ENCODE assay signal across 19 cellular contexts in genomic region chr11:134711008-134711407, GRCh38.
DNase-seq lines count a peak whose midpoint lies in the region; ATAC-seq, FAIRE-seq and TF ChIP-seq lines count a peak whose summit lies in the region.
"Had no signal": no experiment of that assay in that cellular context is flagged by ENCODE, and none has a peak within 500 bp of the region (broad histone marks: within the 10 kb centered on the region; RNA-seq: fewer than 3 reads in every experiment).

No MANE protein-coding gene starts in this region.

- TF ChIP-seq EP300 in HepG2 (IDR thresholded peaks at IDR 0.05; ENCODE audit: low read depth in 2 of 2, low read length in 2 of 2) (no peak), HepG2 (CRISPR knock-in tag; IDR thresholded peaks at IDR 0.05; ENCODE audit: borderline replicate concordance) (no peak), upper lobe of left lung (IDR thresholded peaks at IDR 0.05) (no peak)

- TF ChIP-seq RAD21 in liver (IDR thresholded peaks at IDR 0.05) (no peak), HepG2 (CRISPR knock-in tag; IDR thresholded peaks at IDR 0.05) (no peak)

- no peaks in the 10 kb centered on the region for H3K79me2 ChIP-seq in HepG2 (ENCODE audit: insufficient read depth, low read length)

- no peak for TF ChIP-seq CTCF in liver (IDR thresholded peaks at IDR 0.05; ENCODE audit: low read depth, low read length, missing input control)
- TF ChIP-seq CTCF in HepG2 (CRISPR knock-in tag; IDR thresholded peaks at IDR 0.05), result no peak
- TF ChIP-seq CTCF in kidney (IDR thresholded peaks at IDR 0.05; ENCODE audit: borderline replicate concordance, extremely low read depth, insufficient read depth), result no peak
- TF ChIP-seq CTCF in upper lobe of left lung (IDR thresholded peaks at IDR 0.05), result no peak

- 40% methylated on average over 3 of the region's 3 CpGs for WGBS in liver
- 27% methylated on average over 3 of the region's 3 CpGs for WGBS in HepG2 (ENCODE audit: low lambda C conversion rate)
- 77 to 89% methylated on average over 3 of the region's 3 CpGs for WGBS in upper lobe of left lung, 2 donors

- no peak for FAIRE-seq in HepG2 (lab: Jason Lieb, UNC)
- no peak for FAIRE-seq in kidney (lab: Jason Lieb, UNC)
- FAIRE-seq: A549, D721Med, G401.6, GM12891, GM19239 had no signal

- no peaks in the 10 kb centered on the region for H3K4me1 ChIP-seq in liver (ENCODE audit: control insufficient read depth in 4 of 4, insufficient read depth in 4 of 4, low read length in 3 of 4)
- H3K4me1 ChIP-seq in HepG2 (ENCODE audit: insufficient read depth, low read length), result no peaks in the 10 kb centered on the region
- no peaks in the 10 kb centered on the region for H3K4me1 ChIP-seq in kidney (ENCODE audit: control insufficient read depth in 1 of 2, insufficient read depth in 1 of 2, low read depth in 1 of 2, low read length in 2 of 2)
- H3K4me1 ChIP-seq in upper lobe of left lung, result no peaks in the 10 kb centered on the region
- H3K4me1 ChIP-seq: A549, Caco-2 had no signal

- CTCF ChIA-PET in HepG2 (lab: Yijun Ruan, JAX; ENCODE audit: low intra/inter-chr PET ratio, low total read pairs), result no interaction called here

- no peak for DNase-seq in HepG2 (ENCODE audit: low spot score)
- DNase-seq in left lobe of liver (ENCODE audit: low spot score), result no peak
- no peak for DNase-seq in kidney
- no peak for DNase-seq in upper lobe of left lung
- DNase-seq: AML-193; Caco-2; Calu3; CD4-positive, alpha-beta T cell; CD8-positive, alpha-beta T cell; GF-D8 had no signal

- H3K4me3 ChIP-seq in liver (ENCODE audit: low read depth in 1 of 3, low read length in 3 of 3) (no peak overlapping the region), HepG2 (replicated peaks in 1 of 3; ENCODE audit: insufficient read depth in 1 of 3, low read depth in 2 of 3, low read length in 3 of 3) (no peak overlapping the region), kidney (ENCODE audit: low read length in 2 of 2) (no peak overlapping the region), upper lobe of left lung (no peak overlapping the region)
- H3K4me3 ChIP-seq: A549; BLaER1 treated with 17β-estradiol and CSF1 and Interleukin-3, amounts not matched to agents 10 nM and 100 nM had no signal

- no peaks in the 10 kb centered on the region for H3K9me3 ChIP-seq in liver (ENCODE audit: control insufficient read depth in 4 of 4, low read length in 3 of 4)
- H3K9me3 ChIP-seq in HepG2 (ENCODE audit: low read length), result no peaks in the 10 kb centered on the region
- peaks cover 0 to 3% of the 10 kb centered on the region in 2 donors for H3K9me3 ChIP-seq in kidney (ENCODE audit: control insufficient read depth in 1 of 2, low read length in 2 of 2)
- no peaks in the 10 kb centered on the region for H3K9me3 ChIP-seq in upper lobe of left lung
- H3K9me3 ChIP-seq: A549; BLaER1 treated with 17β-estradiol and CSF1 and Interleukin-3, amounts not matched to agents 10 nM and 100 nM; Caco-2 had no signal

- BruUV-seq in HepG2 (replicated peaks; lab: Mats Ljungman, UMichigan), result no TSS peak

- POLR2A ChIA-PET in HepG2 (lab: Yijun Ruan, JAX), result no interaction called here

- TF ChIP-seq POLR2A in HepG2 (IDR thresholded peaks at IDR 0.05; ENCODE audit: insufficient read depth in 1 of 2, low read depth in 2 of 2, low read length in 2 of 2) (no peak), upper lobe of left lung (IDR thresholded peaks at IDR 0.05) (no peak)

- H3K27me3 ChIP-seq in liver (ENCODE audit: control insufficient read depth in 4 of 4, insufficient read depth in 4 of 4, low read length in 3 of 4) (no peaks in the 10 kb centered on the region), HepG2 (ENCODE audit: control insufficient read depth in 1 of 2, insufficient read depth in 2 of 2, low read length in 2 of 2) (peaks cover 2 to 5% of the 10 kb centered on the region in 2 experiments; a peak in 3 of 5 replicates), upper lobe of left lung (no peaks in the 10 kb centered on the region)
- H3K27me3 ChIP-seq: BLaER1 treated with 17β-estradiol and CSF1 and Interleukin-3, amounts not matched to agents 10 nM and 100 nM had no signal

- H3K9ac ChIP-seq in liver (ENCODE audit: low read depth in 1 of 2, low read length in 2 of 2) (no peak overlapping the region), HepG2 (ENCODE audit: insufficient read depth, low read depth, low read length) (no peak overlapping the region), kidney (ENCODE audit: low read length in 2 of 2) (no peak overlapping the region)
- H3K9ac ChIP-seq: BLaER1 treated with 17β-estradiol and CSF1 and Interleukin-3, amounts not matched to agents 10 nM and 100 nM had no signal

- no peak for ATAC-seq in HepG2
- peak; percentile 33 for ATAC-seq in left lobe of liver
- ATAC-seq in upper lobe of left lung (ENCODE audit: low FRiP score in 2 of 2), result no peak
- ATAC-seq: A549; CD8-positive, alpha-beta T cell had no signal

- no peaks in the 10 kb centered on the region for H4K20me1 ChIP-seq in HepG2 (ENCODE audit: insufficient read depth, low read length)
- H4K20me1 ChIP-seq: BLaER1 treated with 17β-estradiol and CSF1 and Interleukin-3, amounts not matched to agents 10 nM and 100 nM had no signal

- in situ Hi-C loops in HepG2 (cut with HindIII; ENCODE audit: extremely low pct_ligation_motif_present, low pct_unique_long_range_greater_than_20kb), result no loop called here

- H2AFZ ChIP-seq in HepG2 (ENCODE audit: low read length), result no peak overlapping the region

- intact Hi-C loops in HepG2 (cut with micrococcal nuclease; ENCODE audit: unreplicated experiment), result no loop called here
- intact Hi-C loops in kidney (cut with DNase I), result no loop called here

- H3K4me2 ChIP-seq in HepG2 (ENCODE audit: low read depth, low read length), result no peak overlapping the region
- H3K4me2 ChIP-seq: A549; BLaER1 treated with 17β-estradiol and CSF1 and Interleukin-3, amounts not matched to agents 10 nM and 100 nM had no signal

- H3K27ac ChIP-seq in liver (ENCODE audit: low read depth in 1 of 2, low read length in 2 of 2), result no peak overlapping the region
- H3K27ac ChIP-seq in HepG2 (ENCODE audit: extremely low read length, insufficient read depth, low read length), result no peak overlapping the region
- H3K27ac ChIP-seq in kidney (ENCODE audit: low read depth in 2 of 2, low read length in 2 of 2), result no peak overlapping the region
- no peak overlapping the region for H3K27ac ChIP-seq in upper lobe of left lung
- H3K27ac ChIP-seq: 22Rv1; A549; BLaER1 treated with 17β-estradiol and CSF1 and Interleukin-3, amounts not matched to agents 10 nM and 100 nM; C4-2B had no signal

- no peaks in the 10 kb centered on the region for H3K36me3 ChIP-seq in liver (ENCODE audit: control insufficient read depth in 4 of 4, insufficient read depth in 3 of 4, low read depth in 1 of 4, low read length in 3 of 4)
- no peaks in the 10 kb centered on the region for H3K36me3 ChIP-seq in HepG2 (replicated peaks in 1 of 2; ENCODE audit: control insufficient read depth in 1 of 2, insufficient read depth in 2 of 2, low read length in 2 of 2)
- no peaks in the 10 kb centered on the region for H3K36me3 ChIP-seq in kidney (ENCODE audit: control insufficient read depth in 1 of 2, insufficient read depth in 2 of 2, low read length in 2 of 2)
- H3K36me3 ChIP-seq in upper lobe of left lung, result no peaks in the 10 kb centered on the region
- H3K36me3 ChIP-seq: BLaER1 treated with 17β-estradiol and CSF1 and Interleukin-3, amounts not matched to agents 10 nM and 100 nM had no signal

TF ChIP-seq in liver, 16 proteins besides CTCF, POLR2A, EP300 and RAD21:
- peak in 1 of 2 donors; percentile 25 for TF ChIP-seq JUND (IDR thresholded peaks at IDR 0.05)
- TF ChIP-seq HNF4A (conservative IDR thresholded peaks at IDR 0.05), result peak in 1 of 2 donors; percentile 71
- TF ChIP-seq TAF1 (conservative IDR thresholded peaks at IDR 0.05), result no peak
- no peak for TF ChIP-seq HNF4G (IDR thresholded peaks at IDR 0.05)
- peak; percentile 16 for TF ChIP-seq YY1 (IDR thresholded peaks at IDR 0.05)
- TF ChIP-seq RXRA (IDR thresholded peaks at IDR 0.05), result peak in 1 of 2 donors; percentile 78

TF ChIP-seq in HepG2, 621 proteins besides CTCF, POLR2A, EP300 and RAD21 (continues in another document):
- TF ChIP-seq ZNF335 (CRISPR knock-in tag; IDR thresholded peaks at IDR 0.05), result no peak
- no peak for TF ChIP-seq ZNF251 (CRISPR knock-in tag; IDR thresholded peaks at IDR 0.05)
- TF ChIP-seq ZNF460 (CRISPR knock-in tag; IDR thresholded peaks at IDR 0.05; ENCODE audit: borderline replicate concordance), result no peak
- no peak for TF ChIP-seq ARID5B (CRISPR knock-in tag; IDR thresholded peaks at IDR 0.05)
- no peak for TF ChIP-seq ATM (IDR thresholded peaks at IDR 0.05; ENCODE audit: borderline replicate concordance)
- no peak for TF ChIP-seq KAT8 (CRISPR knock-in tag; IDR thresholded peaks at IDR 0.05)
- TF ChIP-seq MEF2D (CRISPR knock-in tag; IDR thresholded peaks at IDR 0.05), result no peak
